Comparison of ENCODE assay signal across 26 cellular contexts in the genomic region with DNA sequence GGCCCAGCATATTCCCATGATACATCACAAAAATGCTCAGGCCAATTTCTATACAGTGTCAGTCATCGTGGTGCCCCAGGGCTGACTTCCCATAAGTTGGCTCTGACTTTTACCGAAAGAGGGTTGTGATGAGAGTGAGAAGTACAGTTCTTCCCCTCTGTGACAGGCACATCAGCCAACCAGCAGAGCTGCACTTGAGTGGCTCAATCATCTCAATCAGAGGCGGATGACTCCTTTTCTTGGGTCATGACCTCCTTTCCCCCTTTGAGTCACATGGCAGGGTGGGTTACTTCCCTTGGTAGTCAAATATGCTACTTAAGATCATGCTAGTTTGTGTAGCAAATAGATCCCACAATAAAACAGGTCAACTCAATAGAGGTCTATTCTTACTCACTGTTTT. TPM values are rescaled to one million over a fixed set of nuclear protein-coding genes. Genes with fewer than 3 reads are reported as not detected.
DNase-seq lines count a peak whose midpoint lies in the region; ATAC-seq, FAIRE-seq and TF ChIP-seq lines count a peak whose summit lies in the region.
"Had no signal": no experiment of that assay in that cellular context is flagged by ENCODE, and none has a peak within 500 bp of the region (broad histone marks: within the 10 kb centered on the region; RNA-seq: fewer than 3 reads in every experiment).

No MANE protein-coding gene starts in this region.

- POLR2A ChIA-PET in GM12878 (lab: Charles Lee), result no interaction called here

- TF ChIP-seq POLR2A in GM12878 (IDR thresholded peaks at IDR 0.05; ENCODE audit: low read depth, low read length) (no peak), lower leg skin (IDR thresholded peaks at IDR 0.05) (no peak)

- ATAC-seq in GM12878 (no peak), mucosa of descending colon (no peak)

- intact Hi-C loops in GM12878 (cut with micrococcal nuclease; ENCODE audit: unreplicated experiment), result no loop called here
- intact Hi-C loops in lower leg skin (cut with DNase I; ENCODE audit: low total_unique reads), result no loop called here
- intact Hi-C loops in mucosa of descending colon (cut with DNase I, micrococcal nuclease), result no loop called here

- H3K27ac ChIP-seq in BLaER1 treated with 17β-estradiol and CSF1 and Interleukin-3, amounts not matched to agents 10 nM and 100 nM, result peak overlapping the region in 3 of 11 experiments; percentile 68 to 77 (median 73); a peak in 2 of 22 replicates
- H3K27ac ChIP-seq in Karpas-422 (ENCODE audit: low read length), result no peak overlapping the region
- H3K27ac ChIP-seq in GM12878 (ENCODE audit: control insufficient read depth, insufficient read depth), result no peak overlapping the region
- H3K27ac ChIP-seq in substantia nigra (ENCODE audit: low read depth, low read length, poor library complexity, severe bottlenecking), result peak overlapping the region; percentile 72
- H3K27ac ChIP-seq: HL-60 had no signal

- RAD21 ChIA-PET in GM12878 (lab: Charles Lee; ENCODE audit: unreplicated experiment), result interaction anchor here (1.3 kb wide), 2 partner anchors 66 to 92 kb away, joined by 3 read pairs; no protein-coding TSS in a partner anchor

- H2AFZ ChIP-seq in Karpas-422 (ENCODE audit: low read length), result no peak overlapping the region
- H2AFZ ChIP-seq in GM12878 (ENCODE audit: control insufficient read depth, low read depth, low read length), result no peak overlapping the region

- peak overlapping the region in 10 of 11 experiments; percentile 69 to 90 (median 76); a peak in 17 of 22 replicates for H3K4me2 ChIP-seq in BLaER1 treated with 17β-estradiol and CSF1 and Interleukin-3, amounts not matched to agents 10 nM and 100 nM
- no peak overlapping the region for H3K4me2 ChIP-seq in Karpas-422 (ENCODE audit: low read depth, low read length, poor library complexity, severe bottlenecking)
- H3K4me2 ChIP-seq in GM12878 (ENCODE audit: control insufficient read depth, insufficient read depth), result no peak overlapping the region

- H3K79me2 ChIP-seq in Karpas-422 (ENCODE audit: low read length), result no peaks in the 10 kb centered on the region
- no peaks in the 10 kb centered on the region for H3K79me2 ChIP-seq in GM12878 (ENCODE audit: control insufficient read depth, insufficient read depth, low read length)

- no peak for FAIRE-seq in GM12878 (lab: Jason Lieb, UNC)
- FAIRE-seq: G401.6, GM18507, H54 had no signal

- CTCF ChIA-PET in GM12878 (lab: Yijun Ruan, JAX), result interaction anchor here (0.9 to 1.1 kb wide), 2 partner anchors 11 to 196 kb away, joined by 3 read pairs; no protein-coding TSS in a partner anchor

- H3K9me2 ChIP-seq in Karpas-422 (replicated peaks; ENCODE audit: insufficient read depth, low read length), result no peaks in the 10 kb centered on the region

- TF ChIP-seq EP300 in GM12878 (IDR thresholded peaks at IDR 0.05; ENCODE audit: borderline replicate concordance in 1 of 2, control insufficient read depth in 1 of 2, low read depth in 2 of 2, low read length in 2 of 2), result no peak

- H3K4me3 ChIP-seq in BLaER1 treated with 17β-estradiol and CSF1 and Interleukin-3, amounts not matched to agents 10 nM and 100 nM, result peak overlapping the region in 2 of 10 experiments; percentile 31 to 35; a peak in 6 of 20 replicates
- H3K4me3 ChIP-seq in Karpas-422 (ENCODE audit: low read length) (no peak overlapping the region), GM12878 (no peak overlapping the region), lower leg skin (ENCODE audit: low read depth, poor library complexity, severe bottlenecking) (no peak overlapping the region), mucosa of descending colon (no peak overlapping the region)

- H3K27me3 ChIP-seq in BLaER1 treated with 17β-estradiol and CSF1 and Interleukin-3, amounts not matched to agents 10 nM and 100 nM, result peaks cover 0 to 4% (median 1%) of the 10 kb centered on the region in 11 experiments; a peak in 9 of 22 replicates
- H3K27me3 ChIP-seq in Karpas-422 (ENCODE audit: low read length) (no peaks in the 10 kb centered on the region), GM12878 (replicated peaks in 1 of 2; ENCODE audit: control insufficient read depth in 2 of 2, insufficient read depth in 2 of 2, low read length in 1 of 2) (no peaks in the 10 kb centered on the region)

- peaks cover 28 to 43% (median 40%) of the 10 kb centered on the region in 10 experiments for H3K4me1 ChIP-seq in BLaER1 treated with 17β-estradiol and CSF1 and Interleukin-3, amounts not matched to agents 10 nM and 100 nM
- H3K4me1 ChIP-seq in Karpas-422 (ENCODE audit: low read length), result peaks cover 16% of the 10 kb centered on the region
- H3K4me1 ChIP-seq in GM12878 (ENCODE audit: control insufficient read depth, insufficient read depth, low read length), result peaks cover 29% of the 10 kb centered on the region
- no peaks in the 10 kb centered on the region for H3K4me1 ChIP-seq in mucosa of descending colon (ENCODE audit: low read depth)

- H3K9ac ChIP-seq in BLaER1 treated with 17β-estradiol and CSF1 and Interleukin-3, amounts not matched to agents 10 nM and 100 nM, result no peak overlapping the region
- H3K9ac ChIP-seq in Karpas-422 (ENCODE audit: low read length), result no peak overlapping the region
- H3K9ac ChIP-seq in GM12878 (ENCODE audit: control insufficient read depth, insufficient read depth, low read length), result no peak overlapping the region

- H3K9me3 ChIP-seq in BLaER1 treated with 17β-estradiol and CSF1 and Interleukin-3, amounts not matched to agents 10 nM and 100 nM (replicated peaks in 1 of 11), result peaks cover 48 to 65% (median 57%) of the 10 kb centered on the region in 11 experiments
- H3K9me3 ChIP-seq in Karpas-422 (ENCODE audit: low read length) (no peaks in the 10 kb centered on the region), GM12878 (replicated peaks; ENCODE audit: control insufficient read depth, insufficient read depth, low read length) (peaks cover 26% of the 10 kb centered on the region), mucosa of descending colon (no peaks in the 10 kb centered on the region)

- in situ Hi-C loops in GM12878 (cut with MboI), result no loop called here

- no peak for TF ChIP-seq RAD21 in GM12878 (IDR thresholded peaks at IDR 0.05; ENCODE audit: insufficient read depth, low read depth, low read length)

- no TSS peak for BruUV-seq in GM12878 (replicated peaks; lab: Mats Ljungman, UMichigan)

- TF ChIP-seq CTCF in GM12878 (IDR thresholded peaks at IDR 0.05 in 2 of 3, conservative IDR thresholded peaks at IDR 0.05 in 1 of 3; ENCODE audit: control insufficient read depth in 2 of 3, extremely low read depth in 1 of 3, insufficient read depth in 1 of 3, low read depth in 3 of 3, low read length in 3 of 3) (no peak), lower leg skin (IDR thresholded peaks at IDR 0.05) (no peak), mucosa of descending colon (IDR thresholded peaks at IDR 0.05) (no peak)

- 23% methylated on average over 3 of the region's 3 CpGs for WGBS in GM12878 (ENCODE audit: insufficient coverage, insufficient replicate concordance, low lambda C conversion rate, missing lambda C conversion rate)
- 90 to 91% methylated on average over 3 of the region's 3 CpGs for WGBS in lower leg skin, 2 donors

- no peaks in the 10 kb centered on the region for H4K20me1 ChIP-seq in BLaER1 treated with 17β-estradiol and CSF1 and Interleukin-3, amounts not matched to agents 10 nM and 100 nM
- H4K20me1 ChIP-seq in Karpas-422 (ENCODE audit: insufficient read depth, low read depth, low read length) (no peaks in the 10 kb centered on the region), GM12878 (ENCODE audit: control insufficient read depth, insufficient read depth) (no peaks in the 10 kb centered on the region)

- SMC1A ChIA-PET in GM12878 (lab: Charles Lee; ENCODE audit: uncharacterized antibody, unreplicated experiment), result interaction anchor here (1.3 to 6.2 kb wide), 3 partner anchors 13 to 196 kb away, joined by 3 to 36 read pairs (median 4); no protein-coding TSS in a partner anchor

- DNase-seq in Karpas-422 (peak; percentile 42), GM12878 (ENCODE audit: low read depth, low spot score) (no peak), substantia nigra (lab: John Stamatoyannopoulos, UW) (no peak), HPDE6-E6E7 (ENCODE audit: extremely low spot score) (no peak), lower leg skin (ENCODE audit: low spot score in 2 of 2) (no peak), mucosa of descending colon (no peak)
- DNase-seq: CD4-positive, alpha-beta memory T cell; COR-L47; NCI-H1092; NCI-H1436; NCI-H187; NCI-H2171 treated with DMSO at 0.1 percent for 48 hours; NCI-H345; NCI-H748 treated with DMSO at 0.1 percent for 48 hours; NK-92 treated with Interleukin-12 subunit alpha and Interleukin-12 subunit beta, amount 100 ng/mL, for 24 hours; Right ventricle myocardium superior; RPMI8226 had no signal

- peaks cover 0 to 12% (median 0%) of the 10 kb centered on the region in 11 experiments; a peak in 2 of 22 replicates for H3K36me3 ChIP-seq in BLaER1 treated with 17β-estradiol and CSF1 and Interleukin-3, amounts not matched to agents 10 nM and 100 nM
- no peaks in the 10 kb centered on the region for H3K36me3 ChIP-seq in Karpas-422 (ENCODE audit: insufficient read depth, low read length)
- H3K36me3 ChIP-seq in GM12878 (ENCODE audit: control insufficient read depth in 2 of 2, insufficient read depth in 2 of 2, low read length in 1 of 2), result no peaks in the 10 kb centered on the region
- no peaks in the 10 kb centered on the region for H3K36me3 ChIP-seq in mucosa of descending colon (ENCODE audit: low read depth)

TF ChIP-seq in GM12878, 131 proteins besides CTCF, POLR2A, EP300 and RAD21 (continues in another document):
- TF ChIP-seq BCL11A (IDR thresholded peaks at IDR 0.05; ENCODE audit: low read depth, low read length), result no peak

RNA-seq across cellular contexts. Expression of a gene that starts 6.9 kb away (rescaled TPM):
- total RNA-seq in Karpas-422 (2014; rRNA removed; shearing (Covaris generic); ENCODE audit: low replicate concordance), result not detected in 2 replicates
- 0.04 and 0.20 TPM in 2 replicates for total RNA-seq in GM12878 (2013; cell fraction: nucleolus; rRNA removed)
- total RNA-seq in GM12878 (2014; rRNA removed) (0.34 and 0.38 TPM in 2 replicates), GM12878 (2014; rRNA removed; fragmentation: Illumina TruSeq; extraction: Trizol) (0.23 and 0.27 TPM in 2 replicates), GM12878 (2021) (0.33 and 0.35 TPM in 2 replicates), lower leg skin (under 1 TPM in 3 of 4 donors, not detected in 1; 0.08 to 0.20 (median 0.13) TPM), mucosa of descending colon (under 1 TPM in 2 of 3 donors, not detected in 1; 0.05 to 0.70 TPM)
- polyA plus RNA-seq in GM12878 (2011; ENCODE audit: low read depth), result not detected
- polyA plus RNA-seq in GM12878 (2011; rRNA removed) (0.01 TPM in 2 replicates), GM12878 (2014; fragmentation: Illumina TruSeq; extraction: Trizol) (0.17 and 0.24 TPM in 2 replicates), GM12878 (2014; fragmentation: Nextera tagmentation; extraction: Ambion mirVana) (under 1 TPM; 0.07 to 0.13 TPM), GM12878 (2014; rRNA removed) (0.20 and 0.32 TPM in 2 replicates), GM12878 (2016; fragmentation: Nextera tagmentation; extraction: Ambion mirVana) (under 1 TPM; 0.12 to 0.19 TPM)
- 0.02 TPM in 1 of 2 replicates, not detected in the other for polyA plus RNA-seq in GM12878 (2011; cell fraction: cytosol; rRNA removed)
- polyA plus RNA-seq in GM12878 (2011; cell fraction: nucleus; rRNA removed), result 0.03 TPM in 2 replicates
- polyA plus RNA-seq in GM12878 (2012), result 0.03 TPM in 1 of 2 replicates, not detected in the other
- 0.05 TPM in 1 of 2 replicates, not detected in the other for polyA minus RNA-seq in GM12878 (2011; rRNA and poly(A)+ RNA removed)
- not detected in 2 replicates for polyA minus RNA-seq in GM12878 (2011; cell fraction: cytosol; rRNA and poly(A)+ RNA removed)
- under 0.01 TPM in 1 of 2 replicates, not detected in the other for polyA minus RNA-seq in GM12878 (2011; cell fraction: nucleus; rRNA and poly(A)+ RNA removed)
- total RNA-seq: A172; CD4-positive, alpha-beta memory T cell; HT-29; Right ventricle myocardium superior; SK-MEL-5 had no signal
- polyA plus RNA-seq: AG04450; CD4-positive, alpha-beta memory T cell had no signal

Comparison
In these comparisons a context has a peak if more than half of its experiments do, and no peak if none do; other contexts are left out.
1. H3K4me2 ChIP-seq: peak in BLaER1 treated with 17β-estradiol and CSF1 and Interleukin-3, amounts not matched to agents 10 nM and 100 nM (10 of 11); none in Karpas-422 (single experiment) and GM12878 (single experiment).